In genomic region chrX:39856472-39857121, GRCh38 we compare ENCODE assay signal across 11 cellular contexts.
DNase-seq lines count a peak whose midpoint lies in the region; ATAC-seq and TF ChIP-seq lines count a peak whose summit lies in the region.
"Had no signal": no experiment of that assay in that cellular context is flagged by ENCODE, and none has a peak within 500 bp of the region (broad histone marks: within the 10 kb centered on the region; RNA-seq: fewer than 3 reads in every experiment).

No MANE protein-coding gene starts in this region.

- DNase-seq in activated naive CD4-positive, alpha-beta T cell treated with anti-CD3 and anti-CD28 coated beads, Interleukin-2, amount 50 U/mL, for 72 hours (ENCODE audit: low spot score in 2 of 2) = no peak
- DNase-seq in NB4 (ENCODE audit: low read depth) (peak; percentile 43), cerebellar cortex (ENCODE audit: low spot score) (peak; percentile 1), BE2C (no peak), NOMO-1 treated with DMSO at 0.1 percent for 48 hours (lab: John Stamatoyannopoulos, UW; ENCODE audit: unreplicated experiment) (no peak), GM19240 (ENCODE audit: insufficient read length, low spot score) (no peak)
- no peak for DNase-seq in stimulated activated naive CD8-positive, alpha-beta T cell treated with anti-CD3 and anti-CD28 coated beads, Interleukin-15, amount 100 ng/mL, for 72 hours
- DNase-seq: activated T-cell treated with anti-CD3 and anti-CD28 coated beads for 4 hours; stimulated activated CD4-positive, alpha-beta T cell treated with anti-CD3 and anti-CD28 coated beads, Interleukin-4, amount 100 ng/mL, for 4 hours had no signal

- H3K27ac Mint-ChIP-seq in activated naive CD4-positive, alpha-beta T cell treated with anti-CD3 and anti-CD28 coated beads, Interleukin-2, amount 50 U/mL, for 24 hours = peak overlapping the region; percentile 90
- H3K27ac Mint-ChIP-seq in activated naive CD4-positive, alpha-beta T cell treated with anti-CD3 and anti-CD28 coated beads, Interleukin-2, amount 50 U/mL, for 72 hours = peak overlapping the region in 1 of 2 donors; percentile 6
- H3K27ac Mint-ChIP-seq in stimulated activated naive CD8-positive, alpha-beta T cell treated with anti-CD3 and anti-CD28 coated beads, Interleukin-15, amount 100 ng/mL, for 72 hours = peak overlapping the region in 1 of 2 donors; percentile 81
- H3K27ac Mint-ChIP-seq: endodermal cell had no signal

- H3K36me3 ChIP-seq in BE2C = no peaks in the 10 kb centered on the region

- H3K4me3 ChIP-seq in NB4 (ENCODE audit: low read depth, low read length) = no peak overlapping the region
- no peak overlapping the region for H3K4me3 ChIP-seq in BE2C (ENCODE audit: low read depth, low read length)

- H3K4me3 Mint-ChIP-seq in activated naive CD4-positive, alpha-beta T cell treated with anti-CD3 and anti-CD28 coated beads, Interleukin-2, amount 50 U/mL, for 24 hours = peak overlapping the region; percentile 6
- peak overlapping the region; percentile 2 to 34 for H3K4me3 Mint-ChIP-seq in stimulated activated naive CD8-positive, alpha-beta T cell treated with anti-CD3 and anti-CD28 coated beads, Interleukin-15, amount 100 ng/mL, for 72 hours
- H3K4me3 Mint-ChIP-seq: endodermal cell had no signal

- peaks cover 65% of the 10 kb centered on the region for H3K4me1 Mint-ChIP-seq in activated naive CD4-positive, alpha-beta T cell treated with anti-CD3 and anti-CD28 coated beads, Interleukin-2, amount 50 U/mL, for 24 hours
- H3K4me1 Mint-ChIP-seq in stimulated activated naive CD8-positive, alpha-beta T cell treated with anti-CD3 and anti-CD28 coated beads, Interleukin-15, amount 100 ng/mL, for 72 hours = peaks cover 87% of the 10 kb centered on the region

- no peak for TF ChIP-seq POLR2A in NB4 (IDR thresholded peaks at IDR 0.05; ENCODE audit: extremely low read depth, insufficient read length)

- H3K27me3 Mint-ChIP-seq in activated naive CD4-positive, alpha-beta T cell treated with anti-CD3 and anti-CD28 coated beads, Interleukin-2, amount 50 U/mL, for 24 hours = no peaks in the 10 kb centered on the region
- no peaks in the 10 kb centered on the region for H3K27me3 Mint-ChIP-seq in stimulated activated naive CD8-positive, alpha-beta T cell treated with anti-CD3 and anti-CD28 coated beads, Interleukin-15, amount 100 ng/mL, for 72 hours

- H3K9me3 Mint-ChIP-seq in activated naive CD4-positive, alpha-beta T cell treated with anti-CD3 and anti-CD28 coated beads, Interleukin-2, amount 50 U/mL, for 24 hours = no peaks in the 10 kb centered on the region
- H3K9me3 Mint-ChIP-seq in activated naive CD4-positive, alpha-beta T cell treated with anti-CD3 and anti-CD28 coated beads, Interleukin-2, amount 50 U/mL, for 72 hours = no peaks in the 10 kb centered on the region
- H3K9me3 Mint-ChIP-seq in stimulated activated naive CD8-positive, alpha-beta T cell treated with anti-CD3 and anti-CD28 coated beads, Interleukin-15, amount 100 ng/mL, for 72 hours = no peaks in the 10 kb centered on the region

- H3K27me3 ChIP-seq in BE2C = no peaks in the 10 kb centered on the region

- peaks cover 16% of the 10 kb centered on the region for H3K4me1 ChIP-seq in BE2C

- no peaks in the 10 kb centered on the region for H3K9me3 ChIP-seq in BE2C

- TF ChIP-seq CTCF in NB4 (IDR thresholded peaks at IDR 0.05; ENCODE audit: low read depth, low read length) (no peak), BE2C (IDR thresholded peaks at IDR 0.05; ENCODE audit: low read depth, low read length) (no peak)

- H3K36me3 Mint-ChIP-seq in activated naive CD4-positive, alpha-beta T cell treated with anti-CD3 and anti-CD28 coated beads, Interleukin-2, amount 50 U/mL, for 24 hours = no peaks in the 10 kb centered on the region
- peaks cover 1 to 17% of the 10 kb centered on the region in 2 donors for H3K36me3 Mint-ChIP-seq in activated naive CD4-positive, alpha-beta T cell treated with anti-CD3 and anti-CD28 coated beads, Interleukin-2, amount 50 U/mL, for 72 hours

- no peak for ATAC-seq in activated naive CD4-positive, alpha-beta T cell treated with anti-CD3 and anti-CD28 coated beads, Interleukin-2, amount 50 U/mL, for 72 hours
- ATAC-seq in stimulated activated naive CD8-positive, alpha-beta T cell treated with anti-CD3 and anti-CD28 coated beads, Interleukin-15, amount 100 ng/mL, for 72 hours = no peak

Comparison
In these comparisons a context has a peak if more than half of its experiments do, and no peak if none do; other contexts are left out.
1. DNase-seq: peak in NB4 (single experiment) and cerebellar cortex (single experiment); none in activated naive CD4-positive, alpha-beta T cell treated with anti-CD3 and anti-CD28 coated beads, Interleukin-2, amount 50 U/mL, for 72 hours (0 of 2), stimulated activated naive CD8-positive, alpha-beta T cell treated with anti-CD3 and anti-CD28 coated beads, Interleukin-15, amount 100 ng/mL, for 72 hours (0 of 2), BE2C (single experiment), NOMO-1 treated with DMSO at 0.1 percent for 48 hours (single experiment) and GM19240 (single experiment).